ENCODE assay signal across 1 cellular context in the genomic region with DNA sequence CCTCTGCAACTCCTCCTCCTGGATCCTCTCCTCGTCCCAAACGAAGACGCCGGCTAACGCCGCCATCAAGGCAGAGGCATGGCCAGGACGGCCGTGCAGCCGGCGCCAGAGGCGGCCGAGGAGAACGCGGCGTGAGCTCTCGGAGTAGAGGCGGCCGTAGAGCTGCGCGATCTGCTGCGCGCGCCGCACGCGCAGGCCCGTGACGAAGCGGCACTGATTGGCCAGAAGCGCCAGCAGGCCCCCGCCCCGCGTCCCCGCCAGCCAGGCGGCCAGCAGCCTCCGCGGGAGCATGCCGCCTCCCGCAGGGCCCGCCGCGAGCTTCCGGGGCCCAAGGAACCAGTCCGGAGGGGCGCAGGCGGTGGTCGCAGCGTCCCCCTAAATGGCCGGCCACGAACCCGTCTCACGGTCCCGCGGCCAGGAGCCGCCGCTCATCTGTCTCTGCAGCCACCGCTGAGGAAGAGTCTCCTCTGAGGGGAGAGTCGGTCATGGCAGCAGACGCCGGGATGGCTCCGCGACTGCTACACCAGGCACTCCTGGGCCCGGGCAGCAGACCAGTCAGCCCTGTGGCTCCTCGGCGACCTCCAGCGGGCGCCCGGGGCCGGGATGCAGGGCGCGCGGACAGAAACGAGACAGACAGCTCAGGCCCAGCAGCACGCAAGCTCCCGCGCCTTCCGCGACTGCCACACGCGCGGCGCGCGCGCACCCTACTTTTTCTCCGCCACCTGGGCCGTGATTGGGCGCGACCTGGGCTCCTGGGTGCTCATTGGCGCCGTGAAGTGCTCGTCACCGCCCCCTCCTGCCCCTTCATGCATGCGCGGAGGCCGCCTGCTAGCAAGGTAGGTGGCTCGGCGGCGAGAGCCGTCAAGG.
TF ChIP-seq lines count a peak whose summit lies in the region.

A gene with protein sequence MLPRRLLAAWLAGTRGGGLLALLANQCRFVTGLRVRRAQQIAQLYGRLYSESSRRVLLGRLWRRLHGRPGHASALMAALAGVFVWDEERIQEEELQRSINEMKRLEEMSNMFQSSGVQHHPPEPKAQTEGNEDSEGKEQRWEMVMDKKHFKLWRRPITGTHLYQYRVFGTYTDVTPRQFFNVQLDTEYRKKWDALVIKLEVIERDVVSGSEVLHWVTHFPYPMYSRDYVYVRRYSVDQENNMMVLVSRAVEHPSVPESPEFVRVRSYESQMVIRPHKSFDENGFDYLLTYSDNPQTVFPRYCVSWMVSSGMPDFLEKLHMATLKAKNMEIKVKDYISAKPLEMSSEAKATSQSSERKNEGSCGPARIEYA (minus strand): TSS at position 684 of the 867 bp plus-strand sequence. CDS start 393 bp downstream, at position 291.

TF ChIP-seq in K562, 482 proteins besides CTCF, POLR2A, EP300 and RAD21 (continued from another document and continues in another):
- TF ChIP-seq, protein P1, sequence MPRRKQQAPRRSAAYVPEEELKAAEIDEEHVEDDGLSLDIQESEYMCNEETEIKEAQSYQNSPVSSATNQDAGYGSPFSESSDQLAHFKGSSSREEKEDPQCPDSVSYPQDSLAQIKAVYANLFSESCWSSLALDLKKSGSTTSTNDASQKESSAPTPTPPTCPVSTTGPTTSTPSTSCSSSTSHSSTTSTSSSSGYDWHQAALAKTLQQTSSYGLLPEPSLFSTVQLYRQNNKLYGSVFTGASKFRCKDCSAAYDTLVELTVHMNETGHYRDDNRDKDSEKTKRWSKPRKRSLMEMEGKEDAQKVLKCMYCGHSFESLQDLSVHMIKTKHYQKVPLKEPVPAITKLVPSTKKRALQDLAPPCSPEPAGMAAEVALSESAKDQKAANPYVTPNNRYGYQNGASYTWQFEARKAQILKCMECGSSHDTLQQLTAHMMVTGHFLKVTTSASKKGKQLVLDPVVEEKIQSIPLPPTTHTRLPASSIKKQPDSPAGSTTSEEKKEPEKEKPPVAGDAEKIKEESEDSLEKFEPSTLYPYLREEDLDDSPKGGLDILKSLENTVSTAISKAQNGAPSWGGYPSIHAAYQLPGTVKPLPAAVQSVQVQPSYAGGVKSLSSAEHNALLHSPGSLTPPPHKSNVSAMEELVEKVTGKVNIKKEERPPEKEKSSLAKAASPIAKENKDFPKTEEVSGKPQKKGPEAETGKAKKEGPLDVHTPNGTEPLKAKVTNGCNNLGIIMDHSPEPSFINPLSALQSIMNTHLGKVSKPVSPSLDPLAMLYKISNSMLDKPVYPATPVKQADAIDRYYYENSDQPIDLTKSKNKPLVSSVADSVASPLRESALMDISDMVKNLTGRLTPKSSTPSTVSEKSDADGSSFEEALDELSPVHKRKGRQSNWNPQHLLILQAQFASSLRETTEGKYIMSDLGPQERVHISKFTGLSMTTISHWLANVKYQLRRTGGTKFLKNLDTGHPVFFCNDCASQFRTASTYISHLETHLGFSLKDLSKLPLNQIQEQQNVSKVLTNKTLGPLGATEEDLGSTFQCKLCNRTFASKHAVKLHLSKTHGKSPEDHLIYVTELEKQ (CRISPR knock-in tag; IDR thresholded peaks at IDR 0.05), result no peak
- TF ChIP-seq SMARCA5 (IDR thresholded peaks at IDR 0.05) (no peak), MAFG (tag; conservative IDR thresholded peaks at IDR 0.05) (no peak), EP400 (IDR thresholded peaks at IDR 0.05) (peak; percentile 98), MCM3 (IDR thresholded peaks at IDR 0.05) (no peak), TEAD1 (CRISPR knock-in tag; IDR thresholded peaks at IDR 0.05) (peak in 1 of 2 experiments; percentile 80; a peak in 2 of 4 replicates), ARID2 (IDR thresholded peaks at IDR 0.05) (no peak), KLF6 (CRISPR knock-in tag; IDR thresholded peaks at IDR 0.05; ENCODE audit: borderline replicate concordance) (no peak), GABPB1 (CRISPR knock-in tag; IDR thresholded peaks at IDR 0.05) (peak; percentile 68; the same call in 1 of the 2 replicates), ZNF121 (CRISPR knock-in tag; conservative IDR thresholded peaks at IDR 0.05) (no peak), KDM4B (IDR thresholded peaks at IDR 0.05; ENCODE audit: borderline replicate concordance in 2 of 2, low read depth in 1 of 2) (no peak), HIVEP1 (CRISPR knock-in tag; IDR thresholded peaks at IDR 0.05) (no peak), PHTF2 (CRISPR knock-in tag; IDR thresholded peaks at IDR 0.05) (no peak)
- TF ChIP-seq, protein P2, sequence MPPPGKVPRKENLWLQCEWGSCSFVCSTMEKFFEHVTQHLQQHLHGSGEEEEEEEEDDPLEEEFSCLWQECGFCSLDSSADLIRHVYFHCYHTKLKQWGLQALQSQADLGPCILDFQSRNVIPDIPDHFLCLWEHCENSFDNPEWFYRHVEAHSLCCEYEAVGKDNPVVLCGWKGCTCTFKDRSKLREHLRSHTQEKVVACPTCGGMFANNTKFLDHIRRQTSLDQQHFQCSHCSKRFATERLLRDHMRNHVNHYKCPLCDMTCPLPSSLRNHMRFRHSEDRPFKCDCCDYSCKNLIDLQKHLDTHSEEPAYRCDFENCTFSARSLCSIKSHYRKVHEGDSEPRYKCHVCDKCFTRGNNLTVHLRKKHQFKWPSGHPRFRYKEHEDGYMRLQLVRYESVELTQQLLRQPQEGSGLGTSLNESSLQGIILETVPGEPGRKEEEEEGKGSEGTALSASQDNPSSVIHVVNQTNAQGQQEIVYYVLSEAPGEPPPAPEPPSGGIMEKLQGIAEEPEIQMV (tag; conservative IDR thresholded peaks at IDR 0.05; ENCODE audit: low read depth), result no peak
- TF ChIP-seq, protein P3, sequence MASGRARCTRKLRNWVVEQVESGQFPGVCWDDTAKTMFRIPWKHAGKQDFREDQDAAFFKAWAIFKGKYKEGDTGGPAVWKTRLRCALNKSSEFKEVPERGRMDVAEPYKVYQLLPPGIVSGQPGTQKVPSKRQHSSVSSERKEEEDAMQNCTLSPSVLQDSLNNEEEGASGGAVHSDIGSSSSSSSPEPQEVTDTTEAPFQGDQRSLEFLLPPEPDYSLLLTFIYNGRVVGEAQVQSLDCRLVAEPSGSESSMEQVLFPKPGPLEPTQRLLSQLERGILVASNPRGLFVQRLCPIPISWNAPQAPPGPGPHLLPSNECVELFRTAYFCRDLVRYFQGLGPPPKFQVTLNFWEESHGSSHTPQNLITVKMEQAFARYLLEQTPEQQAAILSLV (tag; IDR thresholded peaks at IDR 0.05), result no peak
- TF ChIP-seq, protein P4, sequence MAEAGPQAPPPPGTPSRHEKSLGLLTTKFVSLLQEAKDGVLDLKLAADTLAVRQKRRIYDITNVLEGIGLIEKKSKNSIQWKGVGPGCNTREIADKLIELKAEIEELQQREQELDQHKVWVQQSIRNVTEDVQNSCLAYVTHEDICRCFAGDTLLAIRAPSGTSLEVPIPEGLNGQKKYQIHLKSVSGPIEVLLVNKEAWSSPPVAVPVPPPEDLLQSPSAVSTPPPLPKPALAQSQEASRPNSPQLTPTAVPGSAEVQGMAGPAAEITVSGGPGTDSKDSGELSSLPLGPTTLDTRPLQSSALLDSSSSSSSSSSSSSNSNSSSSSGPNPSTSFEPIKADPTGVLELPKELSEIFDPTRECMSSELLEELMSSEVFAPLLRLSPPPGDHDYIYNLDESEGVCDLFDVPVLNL (CRISPR knock-in tag; IDR thresholded peaks at IDR 0.05; ENCODE audit: low read depth), result peak; percentile 22; the same call in 1 of the 2 replicates
- TF ChIP-seq, protein P5, sequence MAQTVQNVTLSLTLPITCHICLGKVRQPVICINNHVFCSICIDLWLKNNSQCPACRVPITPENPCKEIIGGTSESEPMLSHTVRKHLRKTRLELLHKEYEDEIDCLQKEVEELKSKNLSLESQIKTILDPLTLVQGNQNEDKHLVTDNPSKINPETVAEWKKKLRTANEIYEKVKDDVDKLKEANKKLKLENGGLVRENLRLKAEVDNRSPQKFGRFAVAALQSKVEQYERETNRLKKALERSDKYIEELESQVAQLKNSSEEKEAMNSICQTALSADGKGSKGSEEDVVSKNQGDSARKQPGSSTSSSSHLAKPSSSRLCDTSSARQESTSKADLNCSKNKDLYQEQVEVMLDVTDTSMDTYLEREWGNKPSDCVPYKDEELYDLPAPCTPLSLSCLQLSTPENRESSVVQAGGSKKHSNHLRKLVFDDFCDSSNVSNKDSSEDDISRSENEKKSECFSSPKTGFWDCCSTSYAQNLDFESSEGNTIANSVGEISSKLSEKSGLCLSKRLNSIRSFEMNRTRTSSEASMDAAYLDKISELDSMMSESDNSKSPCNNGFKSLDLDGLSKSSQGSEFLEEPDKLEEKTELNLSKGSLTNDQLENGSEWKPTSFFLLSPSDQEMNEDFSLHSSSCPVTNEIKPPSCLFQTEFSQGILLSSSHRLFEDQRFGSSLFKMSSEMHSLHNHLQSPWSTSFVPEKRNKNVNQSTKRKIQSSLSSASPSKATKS (CRISPR knock-in tag; IDR thresholded peaks at IDR 0.05), result no peak
- TF ChIP-seq, protein P6, sequence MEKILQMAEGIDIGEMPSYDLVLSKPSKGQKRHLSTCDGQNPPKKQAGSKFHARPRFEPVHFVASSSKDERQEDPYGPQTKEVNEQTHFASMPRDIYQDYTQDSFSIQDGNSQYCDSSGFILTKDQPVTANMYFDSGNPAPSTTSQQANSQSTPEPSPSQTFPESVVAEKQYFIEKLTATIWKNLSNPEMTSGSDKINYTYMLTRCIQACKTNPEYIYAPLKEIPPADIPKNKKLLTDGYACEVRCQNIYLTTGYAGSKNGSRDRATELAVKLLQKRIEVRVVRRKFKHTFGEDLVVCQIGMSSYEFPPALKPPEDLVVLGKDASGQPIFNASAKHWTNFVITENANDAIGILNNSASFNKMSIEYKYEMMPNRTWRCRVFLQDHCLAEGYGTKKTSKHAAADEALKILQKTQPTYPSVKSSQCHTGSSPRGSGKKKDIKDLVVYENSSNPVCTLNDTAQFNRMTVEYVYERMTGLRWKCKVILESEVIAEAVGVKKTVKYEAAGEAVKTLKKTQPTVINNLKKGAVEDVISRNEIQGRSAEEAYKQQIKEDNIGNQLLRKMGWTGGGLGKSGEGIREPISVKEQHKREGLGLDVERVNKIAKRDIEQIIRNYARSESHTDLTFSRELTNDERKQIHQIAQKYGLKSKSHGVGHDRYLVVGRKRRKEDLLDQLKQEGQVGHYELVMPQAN (IDR thresholded peaks at IDR 0.05; ENCODE audit: borderline replicate concordance), result peak; percentile 80
- TF ChIP-seq, protein P7, sequence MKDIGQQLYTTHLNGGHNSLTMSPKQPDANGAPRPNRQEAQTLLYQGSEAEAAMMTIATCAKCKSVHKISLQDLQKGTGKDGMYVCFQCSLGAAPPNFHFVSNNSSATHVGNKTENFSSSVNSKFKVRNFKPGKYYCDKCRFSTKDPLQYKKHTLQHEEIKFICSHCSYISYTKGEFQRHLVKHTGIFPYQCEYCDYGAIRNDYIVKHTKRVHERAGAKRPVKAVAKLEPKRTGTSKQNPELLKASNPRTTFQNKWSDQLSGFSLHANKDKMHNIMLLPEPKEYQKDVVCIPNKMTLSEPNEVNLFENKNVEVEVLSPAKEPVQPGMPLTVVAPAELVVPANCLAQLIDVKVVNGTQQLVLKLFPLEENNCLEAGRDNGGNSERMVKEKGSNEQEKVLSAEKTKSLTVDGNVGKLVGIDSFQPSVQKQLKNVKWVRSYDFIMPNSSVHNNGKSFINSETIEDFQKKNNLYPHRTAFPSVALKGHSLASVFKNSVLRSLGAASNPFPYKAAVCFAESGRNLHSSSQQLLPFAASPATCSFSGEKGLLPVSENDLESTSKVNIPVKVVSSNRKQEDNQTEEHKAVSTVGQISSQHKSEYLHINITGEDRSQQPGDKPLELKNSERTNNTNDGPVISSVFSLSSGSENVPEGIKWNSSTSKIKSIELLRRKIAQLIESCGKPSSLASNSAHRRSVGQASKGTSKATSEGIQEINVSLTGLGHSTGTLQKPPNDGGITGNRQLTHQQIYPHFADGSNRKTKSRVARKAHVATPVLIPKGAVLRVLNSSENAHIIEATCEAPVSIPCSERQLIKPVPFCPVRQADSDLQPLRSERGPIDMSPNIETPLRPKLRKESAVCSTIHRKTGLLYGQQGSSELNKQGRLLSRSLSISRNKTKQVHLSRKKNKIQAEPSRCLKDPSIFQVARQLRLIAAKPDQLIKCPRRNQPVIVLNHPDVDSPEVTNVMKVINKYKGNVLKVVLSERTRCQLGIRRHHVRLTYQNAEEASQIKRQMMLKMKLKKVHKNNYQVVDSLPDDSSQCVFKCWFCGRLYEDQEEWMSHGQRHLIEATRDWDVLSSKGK (CRISPR knock-in tag; IDR thresholded peaks at IDR 0.05), result no peak
- TF ChIP-seq, protein P8, sequence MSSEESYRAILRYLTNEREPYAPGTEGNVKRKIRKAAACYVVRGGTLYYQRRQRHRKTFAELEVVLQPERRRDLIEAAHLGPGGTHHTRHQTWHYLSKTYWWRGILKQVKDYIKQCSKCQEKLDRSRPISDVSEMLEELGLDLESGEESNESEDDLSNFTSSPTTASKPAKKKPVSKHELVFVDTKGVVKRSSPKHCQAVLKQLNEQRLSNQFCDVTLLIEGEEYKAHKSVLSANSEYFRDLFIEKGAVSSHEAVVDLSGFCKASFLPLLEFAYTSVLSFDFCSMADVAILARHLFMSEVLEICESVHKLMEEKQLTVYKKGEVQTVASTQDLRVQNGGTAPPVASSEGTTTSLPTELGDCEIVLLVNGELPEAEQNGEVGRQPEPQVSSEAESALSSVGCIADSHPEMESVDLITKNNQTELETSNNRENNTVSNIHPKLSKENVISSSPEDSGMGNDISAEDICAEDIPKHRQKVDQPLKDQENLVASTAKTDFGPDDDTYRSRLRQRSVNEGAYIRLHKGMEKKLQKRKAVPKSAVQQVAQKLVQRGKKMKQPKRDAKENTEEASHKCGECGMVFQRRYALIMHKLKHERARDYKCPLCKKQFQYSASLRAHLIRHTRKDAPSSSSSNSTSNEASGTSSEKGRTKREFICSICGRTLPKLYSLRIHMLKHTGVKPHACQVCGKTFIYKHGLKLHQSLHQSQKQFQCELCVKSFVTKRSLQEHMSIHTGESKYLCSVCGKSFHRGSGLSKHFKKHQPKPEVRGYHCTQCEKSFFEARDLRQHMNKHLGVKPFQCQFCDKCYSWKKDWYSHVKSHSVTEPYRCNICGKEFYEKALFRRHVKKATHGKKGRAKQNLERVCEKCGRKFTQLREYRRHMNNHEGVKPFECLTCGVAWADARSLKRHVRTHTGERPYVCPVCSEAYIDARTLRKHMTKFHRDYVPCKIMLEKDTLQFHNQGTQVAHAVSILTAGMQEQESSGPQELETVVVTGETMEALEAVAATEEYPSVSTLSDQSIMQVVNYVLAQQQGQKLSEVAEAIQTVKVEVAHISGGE (CRISPR knock-in tag; IDR thresholded peaks at IDR 0.05), result peak in 1 of 3 experiments; percentile 26; a peak in 1 of 6 replicates
- TF ChIP-seq, protein P9, sequence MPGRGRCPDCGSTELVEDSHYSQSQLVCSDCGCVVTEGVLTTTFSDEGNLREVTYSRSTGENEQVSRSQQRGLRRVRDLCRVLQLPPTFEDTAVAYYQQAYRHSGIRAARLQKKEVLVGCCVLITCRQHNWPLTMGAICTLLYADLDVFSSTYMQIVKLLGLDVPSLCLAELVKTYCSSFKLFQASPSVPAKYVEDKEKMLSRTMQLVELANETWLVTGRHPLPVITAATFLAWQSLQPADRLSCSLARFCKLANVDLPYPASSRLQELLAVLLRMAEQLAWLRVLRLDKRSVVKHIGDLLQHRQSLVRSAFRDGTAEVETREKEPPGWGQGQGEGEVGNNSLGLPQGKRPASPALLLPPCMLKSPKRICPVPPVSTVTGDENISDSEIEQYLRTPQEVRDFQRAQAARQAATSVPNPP (IDR thresholded peaks at IDR 0.05; ENCODE audit: borderline replicate concordance, insufficient read depth, insufficient read length), result no peak
